26 cellular contexts compared by ENCODE assay signal in the genomic region with DNA sequence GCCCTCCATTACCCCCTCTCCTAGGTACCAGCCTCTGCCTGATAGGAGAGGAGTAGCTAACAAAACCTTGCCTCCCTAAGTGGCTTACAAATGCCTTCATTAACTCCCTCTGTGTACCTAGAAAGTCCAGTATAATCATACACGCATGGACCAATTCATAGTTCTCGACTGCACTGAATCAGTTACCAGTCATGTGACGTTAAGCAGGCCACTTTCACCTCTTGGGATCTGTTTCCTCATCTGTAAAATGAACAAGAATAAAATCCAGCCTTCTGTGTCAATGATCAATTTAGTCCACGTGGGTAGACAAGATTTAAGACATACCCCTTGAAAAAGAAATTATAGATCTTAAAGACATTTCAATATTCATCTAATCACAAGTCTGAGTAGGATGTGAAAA.
DNase-seq lines count a peak whose midpoint lies in the region; ATAC-seq, FAIRE-seq and TF ChIP-seq lines count a peak whose summit lies in the region.
"Had no signal": no experiment of that assay in that cellular context is flagged by ENCODE, and none has a peak within 500 bp of the region (broad histone marks: within the 10 kb centered on the region; RNA-seq: fewer than 3 reads in every experiment).

No MANE protein-coding gene starts in this region.

- POLR2A ChIA-PET in activated CD8-positive, alpha-beta T cell treated with anti-CD3 and anti-CD28 coated beads, Interleukin-2, amount 10 ng/mL, durations not matched to agents 7 days and 5 days (lab: Charles Lee), result no interaction called here

- no peak overlapping the region for H3K4me3 ChIP-seq in bronchial epithelial cell (ENCODE audit: low read depth, low read length)
- H3K4me3 ChIP-seq in esophagus muscularis mucosa, result no peak overlapping the region
- H3K4me3 ChIP-seq: A549; BLaER1 treated with 17β-estradiol and CSF1 and Interleukin-3, amounts not matched to agents 10 nM and 100 nM; GM12878 had no signal

- peaks cover 39% of the 10 kb centered on the region for H3K27me3 Mint-ChIP-seq in activated CD8-positive, alpha-beta T cell treated with anti-CD3 and anti-CD28 coated beads, Interleukin-2, amount 10 ng/mL, durations not matched to agents 7 days and 5 days (ENCODE audit: low read depth)

- no peaks in the 10 kb centered on the region for H3K9me3 ChIP-seq in esophagus muscularis mucosa
- H3K9me3 ChIP-seq: A549; BLaER1 treated with 17β-estradiol and CSF1 and Interleukin-3, amounts not matched to agents 10 nM and 100 nM; Caco-2 had no signal

- H3K4me1 Mint-ChIP-seq in activated CD8-positive, alpha-beta T cell treated with anti-CD3 and anti-CD28 coated beads, Interleukin-2, amount 10 ng/mL, durations not matched to agents 7 days and 5 days (ENCODE audit: low read depth), result no peaks in the 10 kb centered on the region
- H3K4me1 Mint-ChIP-seq: B cell had no signal

- no peak for ATAC-seq in activated CD8-positive, alpha-beta T cell treated with anti-CD3 and anti-CD28 coated beads, Interleukin-2, amount 10 ng/mL, durations not matched to agents 7 days and 5 days
- ATAC-seq: A549; CD8-positive, alpha-beta T cell; GM12878 had no signal

- H3K27me3 ChIP-seq in bronchial epithelial cell (ENCODE audit: control insufficient read depth, insufficient read depth, low read length) (no peaks in the 10 kb centered on the region), esophagus muscularis mucosa (peaks cover 0 to 4% (median 0%) of the 10 kb centered on the region in 4 donors)
- H3K27me3 ChIP-seq: BLaER1 treated with 17β-estradiol and CSF1 and Interleukin-3, amounts not matched to agents 10 nM and 100 nM had no signal

- no peaks in the 10 kb centered on the region for H3K36me3 ChIP-seq in bronchial epithelial cell (ENCODE audit: control insufficient read depth, insufficient read depth, low read length)
- no peaks in the 10 kb centered on the region for H3K36me3 ChIP-seq in esophagus muscularis mucosa
- H3K36me3 ChIP-seq: BLaER1 treated with 17β-estradiol and CSF1 and Interleukin-3, amounts not matched to agents 10 nM and 100 nM had no signal

- no peak for TF ChIP-seq EP300 in esophagus muscularis mucosa (IDR thresholded peaks at IDR 0.05)

- no peak overlapping the region for H3K27ac Mint-ChIP-seq in activated CD8-positive, alpha-beta T cell treated with anti-CD3 and anti-CD28 coated beads, Interleukin-2, amount 10 ng/mL, durations not matched to agents 7 days and 5 days
- H3K27ac Mint-ChIP-seq: B cell; CD4-positive, alpha-beta T cell; CD8-positive, alpha-beta T cell had no signal

- CTCF ChIA-PET in activated CD8-positive, alpha-beta T cell treated with anti-CD3 and anti-CD28 coated beads, Interleukin-2, amount 10 ng/mL, durations not matched to agents 7 days and 5 days (lab: Charles Lee), result no interaction called here

- no peak for TF ChIP-seq POLR2A in esophagus muscularis mucosa (IDR thresholded peaks at IDR 0.05; ENCODE audit: low read depth)

- intact Hi-C loops in esophagus muscularis mucosa (cut with DNase I), result no loop called here

- peak; percentile 15 for DNase-seq in NCI-H69 (lab: John Stamatoyannopoulos, UW)
- DNase-seq in SK-N-DZ (ENCODE audit: low spot score), result peak; percentile 56
- DNase-seq in bronchial epithelial cell (ENCODE audit: low read depth), result no peak
- peak; percentile 42 for DNase-seq in esophagus muscularis mucosa (ENCODE audit: extremely low spot score)
- DNase-seq in activated CD8-positive, alpha-beta T cell treated with anti-CD3 and anti-CD28 coated beads, Interleukin-2, amount 10 ng/mL, durations not matched to agents 7 days and 5 days, result no peak
- no peak for DNase-seq in T1000 (lab: John Stamatoyannopoulos, UW)
- no peak for DNase-seq in DMS53 (lab: John Stamatoyannopoulos, UW)
- no peak for DNase-seq in MV-4-11 (lab: John Stamatoyannopoulos, UW)
- DNase-seq: AML-193; Caco-2; Calu3; CD4-positive, alpha-beta T cell; CD8-positive, alpha-beta T cell; DMS79; DND-41; EL; GDM1 had no signal

- H3K9me3 Mint-ChIP-seq in activated CD8-positive, alpha-beta T cell treated with anti-CD3 and anti-CD28 coated beads, Interleukin-2, amount 10 ng/mL, durations not matched to agents 7 days and 5 days (ENCODE audit: insufficient read depth), result no peaks in the 10 kb centered on the region
- H3K9me3 Mint-ChIP-seq: CD4-positive, alpha-beta T cell; CD8-positive, alpha-beta T cell had no signal

- no peak overlapping the region for H3K27ac ChIP-seq in esophagus muscularis mucosa (replicated peaks in 1 of 4)
- H3K27ac ChIP-seq: 22Rv1; A549; BLaER1 treated with 17β-estradiol and CSF1 and Interleukin-3, amounts not matched to agents 10 nM and 100 nM; C4-2B had no signal

- peak; percentile 47 for FAIRE-seq in bronchial epithelial cell (lab: Jason Lieb, UNC)
- FAIRE-seq: A549, D721Med, GM12878, GM12892, GM18507 had no signal

- 51% methylated on average over 4 of the region's 4 CpGs for WGBS in esophagus muscularis mucosa

- H3K4me1 ChIP-seq in esophagus muscularis mucosa, result no peaks in the 10 kb centered on the region
- H3K4me1 ChIP-seq: BLaER1 treated with 17β-estradiol and CSF1 and Interleukin-3, amounts not matched to agents 10 nM and 100 nM; Caco-2 had no signal

- no peak overlapping the region for H3K4me3 Mint-ChIP-seq in activated CD8-positive, alpha-beta T cell treated with anti-CD3 and anti-CD28 coated beads, Interleukin-2, amount 10 ng/mL, durations not matched to agents 7 days and 5 days
- H3K4me3 Mint-ChIP-seq: B cell; CD4-positive, alpha-beta T cell; CD8-positive, alpha-beta T cell had no signal

- no peaks in the 10 kb centered on the region for H3K36me3 Mint-ChIP-seq in activated CD8-positive, alpha-beta T cell treated with anti-CD3 and anti-CD28 coated beads, Interleukin-2, amount 10 ng/mL, durations not matched to agents 7 days and 5 days (ENCODE audit: low read depth)
- H3K36me3 Mint-ChIP-seq: CD8-positive, alpha-beta T cell had no signal

- TF ChIP-seq CTCF in bronchial epithelial cell (IDR thresholded peaks at IDR 0.05; ENCODE audit: insufficient read depth, low read length, severe bottlenecking) (no peak), esophagus muscularis mucosa (IDR thresholded peaks at IDR 0.05) (no peak)

Comparison
In these comparisons a context has a peak if more than half of its experiments do, and no peak if none do; other contexts are left out.
1. DNase-seq: peak in NCI-H69 (single experiment), SK-N-DZ (single experiment) and esophagus muscularis mucosa (single experiment); none in bronchial epithelial cell (single experiment), activated CD8-positive, alpha-beta T cell treated with anti-CD3 and anti-CD28 coated beads, Interleukin-2, amount 10 ng/mL, durations not matched to agents 7 days and 5 days (single experiment), T1000 (single experiment), DMS53 (single experiment) and MV-4-11 (single experiment).